1 cellular context compared by ENCODE assay signal in the genomic region with DNA sequence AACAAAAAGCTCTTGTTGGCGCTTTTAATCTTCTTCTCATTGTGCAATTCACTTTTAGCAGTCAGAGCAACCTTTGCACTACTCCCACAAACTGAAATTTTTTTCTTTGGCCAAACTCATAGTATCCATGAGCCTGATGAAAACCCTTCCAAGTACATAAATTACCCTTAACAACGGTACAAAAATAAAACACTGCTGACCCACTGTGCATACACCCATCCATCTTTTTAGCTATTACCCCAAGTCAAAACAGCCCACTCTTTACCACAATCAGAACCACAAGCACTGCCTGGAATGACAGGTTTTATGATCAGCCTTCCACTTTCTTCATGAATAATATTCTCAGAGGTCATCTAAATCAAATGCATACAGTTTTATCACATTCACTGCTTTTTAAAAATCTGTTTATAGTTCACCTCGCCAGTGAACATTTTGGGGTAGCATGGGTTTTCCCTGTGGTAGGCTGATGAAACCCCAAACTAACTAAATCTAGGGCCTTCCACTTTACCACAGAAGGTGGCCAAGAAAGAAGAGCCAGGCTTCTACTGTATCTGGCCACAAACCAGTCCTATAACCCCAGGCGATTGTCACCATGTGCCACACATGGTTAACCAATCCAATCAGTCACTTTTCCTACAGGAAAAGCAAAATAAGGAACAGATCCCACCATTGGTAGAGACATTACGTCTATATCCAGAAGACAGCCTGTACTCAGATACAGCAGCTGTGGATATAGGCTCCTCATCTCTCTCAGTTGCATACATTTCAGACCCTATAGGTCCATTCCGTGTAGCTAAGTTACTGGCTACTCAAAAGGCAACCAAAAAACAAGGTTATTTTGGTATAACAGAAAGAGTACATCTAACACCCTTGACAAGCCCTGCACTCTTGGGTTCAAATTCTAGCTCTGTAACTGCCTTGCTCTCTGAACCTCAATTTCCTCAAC.
TF ChIP-seq lines count a peak whose summit lies in the region.

No MANE protein-coding gene starts in this region.

TF ChIP-seq in GM12878, 131 proteins besides CTCF, POLR2A, EP300 and RAD21 (continued from another document and continues in another):
- TF ChIP-seq BCL11A (IDR thresholded peaks at IDR 0.05; ENCODE audit: low read depth, low read length) (peak; percentile 90), HCFC1 (IDR thresholded peaks at IDR 0.05; ENCODE audit: low read length) (no peak), SREBF2 (IDR thresholded peaks at IDR 0.05; ENCODE audit: low read length) (no peak), RELB (IDR thresholded peaks at IDR 0.05; ENCODE audit: low read depth) (no peak), IKZF1 (conservative IDR thresholded peaks at IDR 0.05) (peak; percentile 62), ATF7 (IDR thresholded peaks at IDR 0.05; ENCODE audit: low read depth) (peak; percentile 19; the same call in 1 of the 2 replicates), CREM (IDR thresholded peaks at IDR 0.05; ENCODE audit: low read depth) (peak; percentile 55; the same call in 1 of the 2 replicates), PKNOX1 (IDR thresholded peaks at IDR 0.05) (peak; percentile 30), SIN3A (IDR thresholded peaks at IDR 0.05; ENCODE audit: low read depth, low read length) (0 out of 2 replicates have a peak, but pooled peaks have one; percentile 30), TBL1XR1 (IDR thresholded peaks at IDR 0.05; ENCODE audit: low read depth, low read length) (peak; percentile 58; the same call in 1 of the 2 replicates), CBFB (IDR thresholded peaks at IDR 0.05; ENCODE audit: low read depth) (peak; percentile 85), RCOR1 (conservative IDR thresholded peaks at IDR 0.05; ENCODE audit: low read depth, low read length) (0 out of 2 replicates have a peak, but pooled peaks have one; percentile 63), MEF2A (IDR thresholded peaks at IDR 0.05; ENCODE audit: insufficient read depth, low read depth, low read length) (peak; percentile 36; the same call in 1 of the 2 replicates), MYC (IDR thresholded peaks at IDR 0.05; ENCODE audit: insufficient read depth, insufficient read length, insufficient replicate concordance, low read length, severe bottlenecking) (no peak), PBX3 (IDR thresholded peaks at IDR 0.05; ENCODE audit: insufficient replicate concordance, low read depth, low read length) (peak; percentile 56), MXI1 (IDR thresholded peaks at IDR 0.05; ENCODE audit: low read depth, low read length) (peak; percentile 40; the same call in 1 of the 2 replicates), IKZF2 (IDR thresholded peaks at IDR 0.05) (peak in 1 of 2 experiments; percentile 67), BMI1 (IDR thresholded peaks at IDR 0.05; ENCODE audit: borderline replicate concordance) (no peak), EED (IDR thresholded peaks at IDR 0.05; ENCODE audit: low read depth) (peak; percentile 81), PAX5 (IDR thresholded peaks at IDR 0.05; ENCODE audit: borderline replicate concordance, low read depth, low read length) (0 out of 2 replicates have a peak, but pooled peaks have one; percentile 15), ZZZ3 (IDR thresholded peaks at IDR 0.05; ENCODE audit: control insufficient read depth, insufficient read length, low read depth) (no peak), NFIC (IDR thresholded peaks at IDR 0.05; ENCODE audit: low read depth, low read length) (peak; percentile 69; the same call in 1 of the 2 replicates), HDAC6 (IDR thresholded peaks at IDR 0.05; ENCODE audit: unreplicated experiment) (no peak), FOXK2 (IDR thresholded peaks at IDR 0.05) (no peak), BHLHE40 (IDR thresholded peaks at IDR 0.05; ENCODE audit: borderline replicate concordance in 1 of 2, low read depth in 2 of 2, low read length in 1 of 2) (peak in 1 of 2 experiments; percentile 9; a peak in 1 of 4 replicates), ZNF384 (IDR thresholded peaks at IDR 0.05; ENCODE audit: borderline replicate concordance, low read depth, low read length) (no peak), MEF2B (IDR thresholded peaks at IDR 0.05; ENCODE audit: partially characterized antibody, poor library complexity, severe bottlenecking) (peak; percentile 22), SMC3 (IDR thresholded peaks at IDR 0.05; ENCODE audit: borderline replicate concordance, low read length) (peak; percentile 21; the same call in 1 of the 2 replicates), MLLT1 (IDR thresholded peaks at IDR 0.05) (no peak), SREBF1 (IDR thresholded peaks at IDR 0.05; ENCODE audit: low read length) (no peak), FOXM1 (IDR thresholded peaks at IDR 0.05; ENCODE audit: low read depth, low read length) (peak; percentile 52), NR2F1 (conservative IDR thresholded peaks at IDR 0.05) (peak; percentile 51), RUNX3 (IDR thresholded peaks at IDR 0.05; ENCODE audit: low read length) (peak; percentile 97), IRF4 (IDR thresholded peaks at IDR 0.05; ENCODE audit: low read depth, low read length) (peak; percentile 85), TCF7 (IDR thresholded peaks at IDR 0.05; ENCODE audit: borderline replicate concordance) (0 out of 2 replicates have a peak, but pooled peaks have one; percentile 5)
- TF ChIP-seq, protein P1, sequence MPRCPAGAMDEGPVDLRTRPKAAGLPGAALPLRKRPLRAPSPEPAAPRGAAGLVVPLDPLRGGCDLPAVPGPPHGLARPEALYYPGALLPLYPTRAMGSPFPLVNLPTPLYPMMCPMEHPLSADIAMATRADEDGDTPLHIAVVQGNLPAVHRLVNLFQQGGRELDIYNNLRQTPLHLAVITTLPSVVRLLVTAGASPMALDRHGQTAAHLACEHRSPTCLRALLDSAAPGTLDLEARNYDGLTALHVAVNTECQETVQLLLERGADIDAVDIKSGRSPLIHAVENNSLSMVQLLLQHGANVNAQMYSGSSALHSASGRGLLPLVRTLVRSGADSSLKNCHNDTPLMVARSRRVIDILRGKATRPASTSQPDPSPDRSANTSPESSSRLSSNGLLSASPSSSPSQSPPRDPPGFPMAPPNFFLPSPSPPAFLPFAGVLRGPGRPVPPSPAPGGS (IDR thresholded peaks at IDR 0.05; ENCODE audit: borderline replicate concordance, insufficient read depth, low read depth, low read length, poor library complexity, severe bottlenecking) = no peak
- TF ChIP-seq, protein P2, sequence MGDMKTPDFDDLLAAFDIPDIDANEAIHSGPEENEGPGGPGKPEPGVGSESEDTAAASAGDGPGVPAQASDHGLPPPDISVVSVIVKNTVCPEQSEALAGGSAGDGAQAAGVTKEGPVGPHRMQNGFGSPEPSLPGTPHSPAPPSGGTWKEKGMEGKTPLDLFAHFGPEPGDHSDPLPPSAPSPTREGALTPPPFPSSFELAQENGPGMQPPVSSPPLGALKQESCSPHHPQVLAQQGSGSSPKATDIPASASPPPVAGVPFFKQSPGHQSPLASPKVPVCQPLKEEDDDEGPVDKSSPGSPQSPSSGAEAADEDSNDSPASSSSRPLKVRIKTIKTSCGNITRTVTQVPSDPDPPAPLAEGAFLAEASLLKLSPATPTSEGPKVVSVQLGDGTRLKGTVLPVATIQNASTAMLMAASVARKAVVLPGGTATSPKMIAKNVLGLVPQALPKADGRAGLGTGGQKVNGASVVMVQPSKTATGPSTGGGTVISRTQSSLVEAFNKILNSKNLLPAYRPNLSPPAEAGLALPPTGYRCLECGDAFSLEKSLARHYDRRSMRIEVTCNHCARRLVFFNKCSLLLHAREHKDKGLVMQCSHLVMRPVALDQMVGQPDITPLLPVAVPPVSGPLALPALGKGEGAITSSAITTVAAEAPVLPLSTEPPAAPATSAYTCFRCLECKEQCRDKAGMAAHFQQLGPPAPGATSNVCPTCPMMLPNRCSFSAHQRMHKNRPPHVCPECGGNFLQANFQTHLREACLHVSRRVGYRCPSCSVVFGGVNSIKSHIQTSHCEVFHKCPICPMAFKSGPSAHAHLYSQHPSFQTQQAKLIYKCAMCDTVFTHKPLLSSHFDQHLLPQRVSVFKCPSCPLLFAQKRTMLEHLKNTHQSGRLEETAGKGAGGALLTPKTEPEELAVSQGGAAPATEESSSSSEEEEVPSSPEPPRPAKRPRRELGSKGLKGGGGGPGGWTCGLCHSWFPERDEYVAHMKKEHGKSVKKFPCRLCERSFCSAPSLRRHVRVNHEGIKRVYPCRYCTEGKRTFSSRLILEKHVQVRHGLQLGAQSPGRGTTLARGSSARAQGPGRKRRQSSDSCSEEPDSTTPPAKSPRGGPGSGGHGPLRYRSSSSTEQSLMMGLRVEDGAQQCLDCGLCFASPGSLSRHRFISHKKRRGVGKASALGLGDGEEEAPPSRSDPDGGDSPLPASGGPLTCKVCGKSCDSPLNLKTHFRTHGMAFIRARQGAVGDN (IDR thresholded peaks at IDR 0.05) = no peak
- TF ChIP-seq, protein P3, sequence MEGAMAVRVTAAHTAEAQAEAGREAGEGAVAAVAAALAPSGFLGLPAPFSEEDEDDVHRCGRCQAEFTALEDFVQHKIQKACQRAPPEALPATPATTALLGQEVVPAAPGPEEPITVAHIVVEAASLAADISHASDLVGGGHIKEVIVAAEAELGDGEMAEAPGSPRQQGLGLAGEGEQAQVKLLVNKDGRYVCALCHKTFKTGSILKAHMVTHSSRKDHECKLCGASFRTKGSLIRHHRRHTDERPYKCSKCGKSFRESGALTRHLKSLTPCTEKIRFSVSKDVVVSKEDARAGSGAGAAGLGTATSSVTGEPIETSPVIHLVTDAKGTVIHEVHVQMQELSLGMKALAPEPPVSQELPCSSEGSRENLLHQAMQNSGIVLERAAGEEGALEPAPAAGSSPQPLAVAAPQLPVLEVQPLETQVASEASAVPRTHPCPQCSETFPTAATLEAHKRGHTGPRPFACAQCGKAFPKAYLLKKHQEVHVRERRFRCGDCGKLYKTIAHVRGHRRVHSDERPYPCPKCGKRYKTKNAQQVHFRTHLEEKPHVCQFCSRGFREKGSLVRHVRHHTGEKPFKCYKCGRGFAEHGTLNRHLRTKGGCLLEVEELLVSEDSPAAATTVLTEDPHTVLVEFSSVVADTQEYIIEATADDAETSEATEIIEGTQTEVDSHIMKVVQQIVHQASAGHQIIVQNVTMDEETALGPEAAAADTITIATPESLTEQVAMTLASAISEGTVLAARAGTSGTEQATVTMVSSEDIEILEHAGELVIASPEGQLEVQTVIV (IDR thresholded peaks at IDR 0.05; ENCODE audit: borderline replicate concordance, partially characterized antibody) = no peak
- TF ChIP-seq, protein P4, sequence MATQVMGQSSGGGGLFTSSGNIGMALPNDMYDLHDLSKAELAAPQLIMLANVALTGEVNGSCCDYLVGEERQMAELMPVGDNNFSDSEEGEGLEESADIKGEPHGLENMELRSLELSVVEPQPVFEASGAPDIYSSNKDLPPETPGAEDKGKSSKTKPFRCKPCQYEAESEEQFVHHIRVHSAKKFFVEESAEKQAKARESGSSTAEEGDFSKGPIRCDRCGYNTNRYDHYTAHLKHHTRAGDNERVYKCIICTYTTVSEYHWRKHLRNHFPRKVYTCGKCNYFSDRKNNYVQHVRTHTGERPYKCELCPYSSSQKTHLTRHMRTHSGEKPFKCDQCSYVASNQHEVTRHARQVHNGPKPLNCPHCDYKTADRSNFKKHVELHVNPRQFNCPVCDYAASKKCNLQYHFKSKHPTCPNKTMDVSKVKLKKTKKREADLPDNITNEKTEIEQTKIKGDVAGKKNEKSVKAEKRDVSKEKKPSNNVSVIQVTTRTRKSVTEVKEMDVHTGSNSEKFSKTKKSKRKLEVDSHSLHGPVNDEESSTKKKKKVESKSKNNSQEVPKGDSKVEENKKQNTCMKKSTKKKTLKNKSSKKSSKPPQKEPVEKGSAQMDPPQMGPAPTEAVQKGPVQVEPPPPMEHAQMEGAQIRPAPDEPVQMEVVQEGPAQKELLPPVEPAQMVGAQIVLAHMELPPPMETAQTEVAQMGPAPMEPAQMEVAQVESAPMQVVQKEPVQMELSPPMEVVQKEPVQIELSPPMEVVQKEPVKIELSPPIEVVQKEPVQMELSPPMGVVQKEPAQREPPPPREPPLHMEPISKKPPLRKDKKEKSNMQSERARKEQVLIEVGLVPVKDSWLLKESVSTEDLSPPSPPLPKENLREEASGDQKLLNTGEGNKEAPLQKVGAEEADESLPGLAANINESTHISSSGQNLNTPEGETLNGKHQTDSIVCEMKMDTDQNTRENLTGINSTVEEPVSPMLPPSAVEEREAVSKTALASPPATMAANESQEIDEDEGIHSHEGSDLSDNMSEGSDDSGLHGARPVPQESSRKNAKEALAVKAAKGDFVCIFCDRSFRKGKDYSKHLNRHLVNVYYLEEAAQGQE (IDR thresholded peaks at IDR 0.05; ENCODE audit: low read depth, low read length) = no peak
